1 cellular context compared by ENCODE assay signal in genomic region chr20:48394415-48395081, GRCh38.
TF ChIP-seq lines count a peak whose summit lies in the region.

No MANE protein-coding gene starts in this region.

TF ChIP-seq in HepG2, 621 proteins besides CTCF, POLR2A, EP300 and RAD21 (continued from another document and continues in another):
- TF ChIP-seq PRDM10 (CRISPR knock-in tag; IDR thresholded peaks at IDR 0.05; ENCODE audit: low read depth) = 0 out of 2 replicates have a peak, but pooled peaks have one; percentile 29
- no peak for TF ChIP-seq TAF1 (CRISPR knock-in tag; IDR thresholded peaks at IDR 0.05)
- no peak for TF ChIP-seq TEAD2 (CRISPR knock-in tag; IDR thresholded peaks at IDR 0.05)
- TF ChIP-seq MEIS2 (CRISPR knock-in tag; IDR thresholded peaks at IDR 0.05) = no peak
- TF ChIP-seq, protein P1, sequence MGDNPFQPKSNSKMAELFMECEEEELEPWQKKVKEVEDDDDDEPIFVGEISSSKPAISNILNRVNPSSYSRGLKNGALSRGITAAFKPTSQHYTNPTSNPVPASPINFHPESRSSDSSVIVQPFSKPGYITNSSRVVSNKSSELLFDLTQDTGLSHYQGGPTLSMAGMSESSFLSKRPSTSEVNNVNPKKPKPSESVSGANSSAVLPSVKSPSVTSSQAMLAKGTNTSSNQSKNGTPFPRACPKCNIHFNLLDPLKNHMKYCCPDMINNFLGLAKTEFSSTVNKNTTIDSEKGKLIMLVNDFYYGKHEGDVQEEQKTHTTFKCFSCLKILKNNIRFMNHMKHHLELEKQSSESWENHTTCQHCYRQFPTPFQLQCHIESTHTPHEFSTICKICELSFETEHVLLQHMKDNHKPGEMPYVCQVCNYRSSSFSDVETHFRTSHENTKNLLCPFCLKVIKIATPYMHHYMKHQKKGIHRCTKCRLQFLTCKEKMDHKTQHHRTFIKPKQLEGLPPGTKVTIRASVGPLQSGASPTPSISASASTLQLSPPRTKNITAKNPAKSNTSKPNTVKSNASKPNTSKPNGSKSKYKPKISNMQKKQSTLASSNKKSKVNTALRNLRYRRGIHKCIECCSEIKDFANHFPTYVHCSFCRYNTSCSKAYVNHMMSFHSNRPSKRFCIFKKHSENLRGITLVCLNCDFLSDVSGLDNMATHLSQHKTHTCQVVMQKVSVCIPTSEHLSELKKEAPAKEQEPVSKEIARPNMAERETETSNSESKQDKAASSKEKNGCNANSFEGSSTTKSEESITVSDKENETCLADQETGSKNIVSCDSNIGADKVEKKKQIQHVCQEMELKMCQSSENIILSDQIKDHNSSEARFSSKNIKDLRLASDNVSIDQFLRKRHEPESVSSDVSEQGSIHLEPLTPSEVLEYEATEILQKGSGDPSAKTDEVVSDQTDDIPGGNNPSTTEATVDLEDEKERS (CRISPR knock-in tag; IDR thresholded peaks at IDR 0.05) = no peak; the same call in 1 of the 2 replicates
- TF ChIP-seq FOXA3 (CRISPR knock-in tag; IDR thresholded peaks at IDR 0.05) = peak; percentile 72
- TF ChIP-seq TSC22D2 (CRISPR knock-in tag; IDR thresholded peaks at IDR 0.05; ENCODE audit: borderline replicate concordance) = no peak
- TF ChIP-seq THAP11 (CRISPR knock-in tag; IDR thresholded peaks at IDR 0.05) = peak; percentile 64
- 0 out of 4 replicates have a peak, but pooled peaks of 1 of the 2 experiments have one; percentile 55 for TF ChIP-seq KLF16 (CRISPR knock-in tag; IDR thresholded peaks at IDR 0.05)
- TF ChIP-seq ZUFSP (CRISPR knock-in tag; IDR thresholded peaks at IDR 0.05; ENCODE audit: borderline replicate concordance) = no peak
- TF ChIP-seq ZNF383 (CRISPR knock-in tag; IDR thresholded peaks at IDR 0.05; ENCODE audit: borderline replicate concordance) = no peak
- no peak for TF ChIP-seq HES4 (CRISPR knock-in tag; IDR thresholded peaks at IDR 0.05; ENCODE audit: borderline replicate concordance)
- no peak for TF ChIP-seq PAF1 (CRISPR knock-in tag; IDR thresholded peaks at IDR 0.05)
- TF ChIP-seq MXD4 (CRISPR knock-in tag; IDR thresholded peaks at IDR 0.05) = no peak
- TF ChIP-seq ZNF569 (CRISPR knock-in tag; IDR thresholded peaks at IDR 0.05; ENCODE audit: borderline replicate concordance) = no peak
- TF ChIP-seq ZBTB7A (CRISPR knock-in tag; IDR thresholded peaks at IDR 0.05) = no peak; the same call in none of the 2 replicates
- TF ChIP-seq RNF2 (conservative IDR thresholded peaks at IDR 0.05; ENCODE audit: low read depth) = no peak
- TF ChIP-seq SP5 (CRISPR knock-in tag; IDR thresholded peaks at IDR 0.05; ENCODE audit: borderline replicate concordance, low read depth) = no peak
- TF ChIP-seq ZNF343 (CRISPR knock-in tag; IDR thresholded peaks at IDR 0.05) = 0 out of 2 replicates have a peak, but pooled peaks have one; percentile 15
- no peak for TF ChIP-seq HNRNPLL (IDR thresholded peaks at IDR 0.05; ENCODE audit: low read depth, low read length, poor library complexity, severe bottlenecking)
- TF ChIP-seq NR2C2 (CRISPR knock-in tag; IDR thresholded peaks at IDR 0.05; ENCODE audit: borderline replicate concordance) = peak; percentile 76
- TF ChIP-seq, protein P2, sequence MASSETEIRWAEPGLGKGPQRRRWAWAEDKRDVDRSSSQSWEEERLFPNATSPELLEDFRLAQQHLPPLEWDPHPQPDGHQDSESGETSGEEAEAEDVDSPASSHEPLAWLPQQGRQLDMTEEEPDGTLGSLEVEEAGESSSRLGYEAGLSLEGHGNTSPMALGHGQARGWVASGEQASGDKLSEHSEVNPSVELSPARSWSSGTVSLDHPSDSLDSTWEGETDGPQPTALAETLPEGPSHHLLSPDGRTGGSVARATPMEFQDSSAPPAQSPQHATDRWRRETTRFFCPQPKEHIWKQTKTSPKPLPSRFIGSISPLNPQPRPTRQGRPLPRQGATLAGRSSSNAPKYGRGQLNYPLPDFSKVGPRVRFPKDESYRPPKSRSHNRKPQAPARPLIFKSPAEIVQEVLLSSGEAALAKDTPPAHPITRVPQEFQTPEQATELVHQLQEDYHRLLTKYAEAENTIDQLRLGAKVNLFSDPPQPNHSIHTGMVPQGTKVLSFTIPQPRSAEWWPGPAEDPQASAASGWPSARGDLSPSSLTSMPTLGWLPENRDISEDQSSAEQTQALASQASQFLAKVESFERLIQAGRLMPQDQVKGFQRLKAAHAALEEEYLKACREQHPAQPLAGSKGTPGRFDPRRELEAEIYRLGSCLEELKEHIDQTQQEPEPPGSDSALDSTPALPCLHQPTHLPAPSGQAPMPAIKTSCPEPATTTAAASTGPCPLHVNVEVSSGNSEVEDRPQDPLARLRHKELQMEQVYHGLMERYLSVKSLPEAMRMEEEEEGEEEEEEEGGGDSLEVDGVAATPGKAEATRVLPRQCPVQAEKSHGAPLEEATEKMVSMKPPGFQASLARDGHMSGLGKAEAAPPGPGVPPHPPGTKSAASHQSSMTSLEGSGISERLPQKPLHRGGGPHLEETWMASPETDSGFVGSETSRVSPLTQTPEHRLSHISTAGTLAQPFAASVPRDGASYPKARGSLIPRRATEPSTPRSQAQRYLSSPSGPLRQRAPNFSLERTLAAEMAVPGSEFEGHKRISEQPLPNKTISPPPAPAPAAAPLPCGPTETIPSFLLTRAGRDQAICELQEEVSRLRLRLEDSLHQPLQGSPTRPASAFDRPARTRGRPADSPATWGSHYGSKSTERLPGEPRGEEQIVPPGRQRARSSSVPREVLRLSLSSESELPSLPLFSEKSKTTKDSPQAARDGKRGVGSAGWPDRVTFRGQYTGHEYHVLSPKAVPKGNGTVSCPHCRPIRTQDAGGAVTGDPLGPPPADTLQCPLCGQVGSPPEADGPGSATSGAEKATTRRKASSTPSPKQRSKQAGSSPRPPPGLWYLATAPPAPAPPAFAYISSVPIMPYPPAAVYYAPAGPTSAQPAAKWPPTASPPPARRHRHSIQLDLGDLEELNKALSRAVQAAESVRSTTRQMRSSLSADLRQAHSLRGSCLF (CRISPR knock-in tag; IDR thresholded peaks at IDR 0.05; ENCODE audit: borderline replicate concordance) = no peak
- no peak for TF ChIP-seq ZNF543 (CRISPR knock-in tag; IDR thresholded peaks at IDR 0.05)
- no peak for TF ChIP-seq ZNF510 (CRISPR knock-in tag; IDR thresholded peaks at IDR 0.05; ENCODE audit: low read depth)
- no peak for TF ChIP-seq KDM5A (IDR thresholded peaks at IDR 0.05; ENCODE audit: borderline replicate concordance, low read length)
- TF ChIP-seq ZNF749 (CRISPR knock-in tag; IDR thresholded peaks at IDR 0.05; ENCODE audit: borderline replicate concordance) = no peak
- no peak for TF ChIP-seq ZNF552 (CRISPR knock-in tag; IDR thresholded peaks at IDR 0.05; ENCODE audit: borderline replicate concordance)
- peak; percentile 92 for TF ChIP-seq NCOA1 (CRISPR knock-in tag; IDR thresholded peaks at IDR 0.05)
- no peak for TF ChIP-seq HINFP (CRISPR knock-in tag; IDR thresholded peaks at IDR 0.05; ENCODE audit: low read depth)
- TF ChIP-seq KDM1A (CRISPR knock-in tag; IDR thresholded peaks at IDR 0.05) = peak; percentile 98
- no peak for TF ChIP-seq NFYB (CRISPR knock-in tag; IDR thresholded peaks at IDR 0.05)
- peak; percentile 89 for TF ChIP-seq TCF7 (IDR thresholded peaks at IDR 0.05; ENCODE audit: low read depth)
- TF ChIP-seq KDM4B (CRISPR knock-in tag; IDR thresholded peaks at IDR 0.05) = no peak
- TF ChIP-seq ZNF230 (CRISPR knock-in tag; IDR thresholded peaks at IDR 0.05) = no peak
- TF ChIP-seq ZNF264 (CRISPR knock-in tag; IDR thresholded peaks at IDR 0.05) = no peak
- peak; percentile 95 for TF ChIP-seq SALL1 (CRISPR knock-in tag; IDR thresholded peaks at IDR 0.05)
- no peak for TF ChIP-seq ZBTB20 (CRISPR knock-in tag; IDR thresholded peaks at IDR 0.05; ENCODE audit: borderline replicate concordance, low read depth)
- peak; percentile 94 for TF ChIP-seq FOXC1 (CRISPR knock-in tag; IDR thresholded peaks at IDR 0.05; ENCODE audit: borderline replicate concordance)
- TF ChIP-seq TP53 (CRISPR knock-in tag; conservative IDR thresholded peaks at IDR 0.05) = 0 out of 2 replicates have a peak, but pooled peaks have one; percentile 41
- peak; percentile 84 for TF ChIP-seq GATAD2A (CRISPR knock-in tag; IDR thresholded peaks at IDR 0.05)
- TF ChIP-seq MTA1 (CRISPR knock-in tag; IDR thresholded peaks at IDR 0.05; ENCODE audit: borderline replicate concordance) = peak; percentile 94; the same call in 1 of the 2 replicates
- TF ChIP-seq ZSCAN9 (CRISPR knock-in tag; IDR thresholded peaks at IDR 0.05; ENCODE audit: borderline replicate concordance) = no peak
- TF ChIP-seq ZNF597 (CRISPR knock-in tag; IDR thresholded peaks at IDR 0.05) = no peak
- no peak for TF ChIP-seq ZNF30 (CRISPR knock-in tag; IDR thresholded peaks at IDR 0.05)
- no peak for TF ChIP-seq IKZF1 (IDR thresholded peaks at IDR 0.05)
- no peak for TF ChIP-seq MTF1 (CRISPR knock-in tag; IDR thresholded peaks at IDR 0.05)
- no peak for TF ChIP-seq SMAD9 (CRISPR knock-in tag; IDR thresholded peaks at IDR 0.05)
- TF ChIP-seq MIER3 (CRISPR knock-in tag; IDR thresholded peaks at IDR 0.05; ENCODE audit: borderline replicate concordance) = peak; percentile 85; the same call in 1 of the 2 replicates
- TF ChIP-seq SSRP1 (CRISPR knock-in tag; IDR thresholded peaks at IDR 0.05) = no peak
- TF ChIP-seq, protein P3, sequence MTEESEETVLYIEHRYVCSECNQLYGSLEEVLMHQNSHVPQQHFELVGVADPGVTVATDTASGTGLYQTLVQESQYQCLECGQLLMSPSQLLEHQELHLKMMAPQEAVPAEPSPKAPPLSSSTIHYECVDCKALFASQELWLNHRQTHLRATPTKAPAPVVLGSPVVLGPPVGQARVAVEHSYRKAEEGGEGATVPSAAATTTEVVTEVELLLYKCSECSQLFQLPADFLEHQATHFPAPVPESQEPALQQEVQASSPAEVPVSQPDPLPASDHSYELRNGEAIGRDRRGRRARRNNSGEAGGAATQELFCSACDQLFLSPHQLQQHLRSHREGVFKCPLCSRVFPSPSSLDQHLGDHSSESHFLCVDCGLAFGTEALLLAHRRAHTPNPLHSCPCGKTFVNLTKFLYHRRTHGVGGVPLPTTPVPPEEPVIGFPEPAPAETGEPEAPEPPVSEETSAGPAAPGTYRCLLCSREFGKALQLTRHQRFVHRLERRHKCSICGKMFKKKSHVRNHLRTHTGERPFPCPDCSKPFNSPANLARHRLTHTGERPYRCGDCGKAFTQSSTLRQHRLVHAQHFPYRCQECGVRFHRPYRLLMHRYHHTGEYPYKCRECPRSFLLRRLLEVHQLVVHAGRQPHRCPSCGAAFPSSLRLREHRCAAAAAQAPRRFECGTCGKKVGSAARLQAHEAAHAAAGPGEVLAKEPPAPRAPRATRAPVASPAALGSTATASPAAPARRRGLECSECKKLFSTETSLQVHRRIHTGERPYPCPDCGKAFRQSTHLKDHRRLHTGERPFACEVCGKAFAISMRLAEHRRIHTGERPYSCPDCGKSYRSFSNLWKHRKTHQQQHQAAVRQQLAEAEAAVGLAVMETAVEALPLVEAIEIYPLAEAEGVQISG (CRISPR knock-in tag; IDR thresholded peaks at IDR 0.05) = peak; percentile 62; the same call in 1 of the 2 replicates
